ENCODE assay signal across 16 cellular contexts in genomic region chr9:79885093-79885857, GRCh38.
"Had no signal": no experiment of that assay in that cellular context is flagged by ENCODE, and none has a peak within 500 bp of the region (broad histone marks: within the 10 kb centered on the region; RNA-seq: fewer than 3 reads in every experiment).

No MANE protein-coding gene starts in this region.

- ATAC-seq: heart right ventricle; left ventricle myocardium superior; natural killer cell; stimulated activated effector memory CD8-positive, alpha-beta T cell treated with anti-CD3 and anti-CD28 coated beads, Interleukin-12 subunit alpha, Interleukin-12 subunit beta, amount 100 ng/mL, for 72 hours had no signal

- H3K4me2 ChIP-seq: smooth muscle cell had no signal

- H3K27me3 ChIP-seq: adrenal gland, esophagus squamous epithelium, heart right ventricle, thyroid gland had no signal

- H2AFZ ChIP-seq: parathyroid adenoma had no signal

- H3K79me2 ChIP-seq: parathyroid adenoma had no signal

- H3K4me1 ChIP-seq: adrenal gland, esophagus squamous epithelium, parathyroid adenoma, thyroid gland had no signal

- H3K27ac Mint-ChIP-seq: activated naive CD4-positive, alpha-beta T cell treated with anti-CD3 and anti-CD28 coated beads for 36 hours; stimulated activated effector memory CD8-positive, alpha-beta T cell treated with anti-CD3 and anti-CD28 coated beads, Interleukin-12 subunit alpha, Interleukin-12 subunit beta, amount 100 ng/mL, for 72 hours had no signal

- H3K36me3 Mint-ChIP-seq: natural killer cell; stimulated activated effector memory CD8-positive, alpha-beta T cell treated with anti-CD3 and anti-CD28 coated beads, Interleukin-12 subunit alpha, Interleukin-12 subunit beta, amount 100 ng/mL, for 72 hours had no signal

- H3K4me3 Mint-ChIP-seq: activated naive CD4-positive, alpha-beta T cell treated with anti-CD3 and anti-CD28 coated beads for 36 hours; activated T-cell treated with anti-CD3 and anti-CD28 coated beads, Interleukin-2, amount 50 U/mL, for 4 hours; stimulated activated effector memory CD8-positive, alpha-beta T cell treated with anti-CD3 and anti-CD28 coated beads, Interleukin-12 subunit alpha, Interleukin-12 subunit beta, amount 100 ng/mL, for 72 hours had no signal

- H3K9me3 ChIP-seq: adrenal gland, esophagus squamous epithelium, heart right ventricle, neutrophil, thyroid gland had no signal

- H3K9ac ChIP-seq: parathyroid adenoma had no signal

- H3K36me3 ChIP-seq: adrenal gland, esophagus squamous epithelium, heart right ventricle, neutrophil, thyroid gland had no signal

- H3K4me3 ChIP-seq: adrenal gland, esophagus squamous epithelium, heart right ventricle, smooth muscle cell, thyroid gland had no signal

- H3K27ac ChIP-seq: adrenal gland, esophagus squamous epithelium, heart right ventricle, neutrophil, parathyroid adenoma, thyroid gland had no signal

- DNase-seq: activated CD4-positive, alpha-beta T cell treated with anti-CD3 and anti-CD28 coated beads for 48 hours; activated CD8-positive, alpha-beta memory T cell treated with anti-CD3 and anti-CD28 coated beads, Interleukin-2, amount 50 U/mL, for 4 hours; activated naive CD4-positive, alpha-beta T cell treated with anti-CD3 and anti-CD28 coated beads for 36 hours; activated T-cell treated with anti-CD3 and anti-CD28 coated beads, Interleukin-2, amount 50 U/mL, for 4 hours; adrenal gland; effector CD4-positive, alpha-beta T cell; esophagus squamous epithelium; heart right ventricle; left ventricle myocardium superior; natural killer cell; stimulated activated CD4-positive, alpha-beta T cell treated with anti-CD3 and anti-CD28 coated beads, Interleukin-4, amount 100 ng/mL, for 24 hours; thyroid gland had no signal

- H3K9me3 Mint-ChIP-seq: activated naive CD4-positive, alpha-beta T cell treated with anti-CD3 and anti-CD28 coated beads for 36 hours; activated T-cell treated with anti-CD3 and anti-CD28 coated beads, Interleukin-2, amount 50 U/mL, for 4 hours; natural killer cell; stimulated activated effector memory CD8-positive, alpha-beta T cell treated with anti-CD3 and anti-CD28 coated beads, Interleukin-12 subunit alpha, Interleukin-12 subunit beta, amount 100 ng/mL, for 72 hours had no signal
